Comparison of ENCODE assay signal across 8 cellular contexts in the genomic region with DNA sequence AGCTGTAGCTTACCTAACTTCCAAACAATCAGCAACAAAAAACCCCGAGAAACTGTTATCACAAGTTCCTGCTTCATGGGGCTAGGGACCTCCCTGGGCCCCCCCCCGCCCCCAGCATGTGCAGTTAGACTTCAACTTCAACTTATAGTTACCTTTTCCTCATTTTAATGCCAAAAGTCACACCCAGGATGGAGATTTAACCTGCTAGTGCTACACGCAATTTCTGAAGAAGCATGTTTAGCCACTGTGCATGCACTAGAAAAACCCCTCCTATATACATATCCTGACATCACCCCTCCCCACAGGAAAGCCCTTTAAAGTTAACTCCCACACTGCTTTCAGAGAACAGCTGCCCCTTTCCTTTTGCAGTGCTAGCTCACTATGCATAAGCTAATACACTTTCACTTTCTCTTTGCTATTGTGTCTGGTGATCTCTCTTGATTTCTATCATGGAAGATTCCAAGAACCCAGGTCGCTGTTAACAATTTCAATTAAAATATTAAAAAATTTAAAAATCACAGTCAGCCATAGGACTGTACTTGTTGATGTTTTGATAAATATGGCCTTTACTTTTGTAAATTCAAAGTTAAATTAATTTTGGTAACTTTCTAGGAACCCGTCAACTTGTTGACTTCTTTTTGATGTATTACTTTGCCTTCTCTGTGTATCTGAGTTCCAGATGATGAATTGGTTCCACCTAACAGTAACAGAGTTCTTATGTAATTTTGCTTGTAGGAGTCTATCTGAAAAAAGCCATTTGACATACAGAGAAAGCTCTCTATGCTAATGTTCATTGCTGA.
A peak's percentile ranks its signal among the peaks of the same experiment; 100 is the strongest.
DNase-seq lines count a peak whose midpoint lies in the region; ATAC-seq and TF ChIP-seq lines count a peak whose summit lies in the region.

No MANE protein-coding gene starts in this region.

- H3K9ac ChIP-seq in rectal smooth muscle tissue (ENCODE audit: low read length), result no peak overlapping the region

- CTCF ChIA-PET in CD8-positive, alpha-beta memory T cell (lab: Charles Lee), result interaction anchor here (0.9 to 2.0 kb wide), 8 partner anchors 9 to 307 kb away, joined by 3 to 12 read pairs (median 4); no protein-coding TSS in a partner anchor

- intact Hi-C loops in ovary (cut with DNase I), result no loop called here

- no peak for TF ChIP-seq POLR2A in ovary (IDR thresholded peaks at IDR 0.05)

- H3K9me3 Mint-ChIP-seq in CD8-positive, alpha-beta memory T cell, result no peaks in the 10 kb centered on the region

- WGBS in ovary, 3 donors, result 17 to 30% (median 20%) methylated on average over 5 of the region's 5 CpGs

- TF ChIP-seq CTCF in ovary (IDR thresholded peaks at IDR 0.05), result no peak

- peaks cover 72% of the 10 kb centered on the region for H3K4me1 ChIP-seq in CD8-positive, alpha-beta memory T cell (ENCODE audit: insufficient read depth, low read length)
- H3K4me1 ChIP-seq in rectal smooth muscle tissue (ENCODE audit: control insufficient read depth, insufficient read depth, low read length) (peaks cover 11% of the 10 kb centered on the region), ovary (ENCODE audit: insufficient read depth) (peaks cover 4% of the 10 kb centered on the region)

- H3K9me3 ChIP-seq in CD8-positive, alpha-beta memory T cell (ENCODE audit: low read length), result no peaks in the 10 kb centered on the region
- H3K9me3 ChIP-seq in ovary, result no peaks in the 10 kb centered on the region

- H3K36me3 ChIP-seq in CD8-positive, alpha-beta memory T cell (ENCODE audit: insufficient read depth, low read length), result peaks cover 38% of the 10 kb centered on the region
- H3K36me3 ChIP-seq in rectal smooth muscle tissue (ENCODE audit: control insufficient read depth, insufficient read depth, low read length), result peaks cover 28% of the 10 kb centered on the region
- H3K36me3 ChIP-seq in ovary, result no peaks in the 10 kb centered on the region

- no peaks in the 10 kb centered on the region for H3K27me3 Mint-ChIP-seq in CD8-positive, alpha-beta memory T cell

- TF ChIP-seq EP300 in ovary (IDR thresholded peaks at IDR 0.05), result no peak

- peak overlapping the region; percentile 64 for H3K27ac ChIP-seq in CD8-positive, alpha-beta memory T cell (ENCODE audit: low read depth, low read length)
- H3K27ac ChIP-seq in epithelial cell of prostate (peak overlapping the region; percentile 48), rectal smooth muscle tissue (ENCODE audit: low read depth, low read length) (no peak overlapping the region), ovary (no peak overlapping the region)

- H3K36me3 Mint-ChIP-seq in CD8-positive, alpha-beta memory T cell, result peaks cover 6 to 63% (median 29%) of the 10 kb centered on the region in 3 donors

- peak; percentile 22 to 82 (median 64) for DNase-seq in CD8-positive, alpha-beta memory T cell
- DNase-seq in activated CD4-positive, alpha-beta T cell treated with anti-CD3 and anti-CD28 coated beads for 4 hours, result peak; percentile 65 to 67
- DNase-seq in epithelial cell of prostate (ENCODE audit: low read depth, low spot score), result no peak
- DNase-seq in NCI-H510A (lab: John Stamatoyannopoulos, UW), result no peak
- no peak for DNase-seq in ovary

- ATAC-seq in GM21367 (IDR thresholded peaks at IDR 0.05; ENCODE audit: unreplicated experiment) (peak; percentile 81), HG03575 (IDR thresholded peaks at IDR 0.05; ENCODE audit: extremely low read depth, insufficient number of reproducible peaks, low FRiP score, unreplicated experiment) (peak; percentile 59)

- H3K4me3 ChIP-seq in CD8-positive, alpha-beta memory T cell (ENCODE audit: low read length), result peak overlapping the region; percentile 40
- H3K4me3 ChIP-seq in rectal smooth muscle tissue (ENCODE audit: low read length) (peak overlapping the region; percentile 26), ovary (no peak overlapping the region)

- peaks cover 58 to 80% (median 74%) of the 10 kb centered on the region in 3 donors for H3K4me1 Mint-ChIP-seq in CD8-positive, alpha-beta memory T cell

- peak overlapping the region; percentile 61 to 92 (median 83) for H3K4me3 Mint-ChIP-seq in CD8-positive, alpha-beta memory T cell

- H3K27me3 ChIP-seq in CD8-positive, alpha-beta memory T cell (ENCODE audit: insufficient read depth, low read length, poor library complexity, severe bottlenecking), result no peaks in the 10 kb centered on the region
- H3K27me3 ChIP-seq in rectal smooth muscle tissue (ENCODE audit: control insufficient read depth, insufficient read depth, low read length) (no peaks in the 10 kb centered on the region), ovary (no peaks in the 10 kb centered on the region)

- peak overlapping the region; percentile 86 to 98 (median 92) for H3K27ac Mint-ChIP-seq in CD8-positive, alpha-beta memory T cell

- POLR2A ChIA-PET in CD8-positive, alpha-beta memory T cell (lab: Charles Lee), result interaction anchor here (0.7 to 1.0 kb wide), 2 partner anchors 16 to 123 kb away, joined by 3 read pairs; no protein-coding TSS in a partner anchor

Comparison
In these comparisons a context has a peak if more than half of its experiments do, and no peak if none do; other contexts are left out.
1. DNase-seq: peak in CD8-positive, alpha-beta memory T cell (5 of 5) and activated CD4-positive, alpha-beta T cell treated with anti-CD3 and anti-CD28 coated beads for 4 hours (2 of 2); none in epithelial cell of prostate (single experiment), NCI-H510A (single experiment) and ovary (0 of 5).
2. H3K27ac ChIP-seq: peak in CD8-positive, alpha-beta memory T cell (single experiment) and epithelial cell of prostate (single experiment); none in rectal smooth muscle tissue (single experiment) and ovary (0 of 2).